Comparison of ENCODE assay signal across 1 cellular context in the genomic region with DNA sequence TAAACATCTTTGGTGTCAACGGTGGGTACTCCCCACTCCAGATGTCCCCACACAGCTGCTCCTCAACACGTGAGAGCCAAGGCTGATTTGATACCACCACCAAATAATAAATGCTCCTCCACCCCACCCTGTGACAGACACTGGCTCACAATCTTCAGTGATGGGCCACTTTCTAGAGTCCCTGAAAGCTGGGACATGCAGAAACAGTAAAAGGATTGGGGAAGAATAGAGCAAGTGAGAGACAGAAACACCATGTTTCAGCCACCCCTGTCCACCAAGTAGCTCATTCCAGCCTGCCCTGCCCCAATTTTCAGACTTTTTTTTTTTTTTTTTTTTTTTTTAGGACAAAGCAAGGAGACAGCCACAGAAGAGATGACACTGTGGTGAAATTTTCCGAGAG.
TF ChIP-seq lines count a peak whose summit lies in the region.

No MANE protein-coding gene starts in this region.

TF ChIP-seq in GM23338, 12 proteins besides CTCF, POLR2A, EP300 and RAD21 (continued from another document):
- TF ChIP-seq ZNF462 (CRISPR knock-in tag; IDR thresholded peaks at IDR 0.05) = no peak
